ENCODE assay signal across 14 cellular contexts in genomic region chr13:112521073-112521685, GRCh38.
"Had no signal": no experiment of that assay in that cellular context is flagged by ENCODE, and none has a peak within 500 bp of the region (broad histone marks: within the 10 kb centered on the region; RNA-seq: fewer than 3 reads in every experiment).

No MANE protein-coding gene starts in this region.

- DNase-seq: activated effector memory CD4-positive, alpha-beta T cell treated with anti-CD3 and anti-CD28 coated beads, Interleukin-2, amount 50 U/mL, for 16 hours; activated T-cell treated with anti-CD3 and anti-CD28 coated beads for 4 hours; cerebellar nuclear complex; foreskin fibroblast; immature natural killer cell; left colon; midbrain; naive thymus-derived CD4-positive, alpha-beta T cell; stimulated activated CD4-positive, alpha-beta T cell treated with anti-CD3 and anti-CD28 coated beads, Interleukin-4, amount 100 ng/mL, for 4 hours; T-helper 9 cell; tibial artery; uterus had no signal

- ATAC-seq: esophagus mucosa; left colon; naive thymus-derived CD4-positive, alpha-beta T cell had no signal

- H3K4me3 ChIP-seq: lung, tibial artery, uterus had no signal
